19 cellular contexts compared by ENCODE assay signal in the genomic region with DNA sequence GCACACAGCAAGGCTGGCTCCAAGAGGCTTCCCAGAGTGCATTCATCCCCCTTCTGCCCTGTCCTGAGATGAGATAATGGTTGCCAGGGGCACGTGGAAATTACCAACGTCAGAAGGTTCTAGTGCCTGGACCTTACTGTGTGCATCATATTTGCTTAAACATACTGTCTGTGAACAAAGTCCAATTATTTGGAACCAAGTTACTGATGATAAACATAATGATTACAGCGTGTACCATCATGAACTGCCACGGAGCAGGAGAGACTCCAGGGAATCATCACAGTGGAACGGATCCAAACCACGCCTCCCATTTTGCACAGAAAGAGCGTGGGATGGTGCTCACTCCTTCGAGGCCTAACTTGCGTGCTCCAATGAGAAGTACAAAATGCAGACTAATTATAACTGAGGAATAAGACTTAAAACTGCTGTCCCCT.
A peak's percentile ranks its signal among the peaks of the same experiment; 100 is the strongest.
DNase-seq lines count a peak whose midpoint lies in the region; ATAC-seq, FAIRE-seq and TF ChIP-seq lines count a peak whose summit lies in the region.
"Had no signal": no experiment of that assay in that cellular context is flagged by ENCODE, and none has a peak within 500 bp of the region (broad histone marks: within the 10 kb centered on the region; RNA-seq: fewer than 3 reads in every experiment).

No MANE protein-coding gene starts in this region.

- no peak for ATAC-seq in HepG2
- ATAC-seq in activated T-cell treated with anti-CD3 and anti-CD28 coated beads, Interleukin-2, amount 50 U/mL, for 72 hours (replicated peaks in 1 of 2): no peak
- ATAC-seq: foreskin keratinocyte had no signal

- peaks cover 20% of the 10 kb centered on the region for H3K4me1 Mint-ChIP-seq in activated T-cell treated with anti-CD3 and anti-CD28 coated beads, Interleukin-2, amount 50 U/mL, for 72 hours (ENCODE audit: low read depth)
- H3K4me1 Mint-ChIP-seq: neural crest cell had no signal

- WGBS in liver: 27% methylated on average over 9 of the region's 9 CpGs
- 38% methylated on average over 9 of the region's 9 CpGs for WGBS in HepG2 (ENCODE audit: low lambda C conversion rate)

- H3K27ac Mint-ChIP-seq in activated T-cell treated with anti-CD3 and anti-CD28 coated beads, Interleukin-2, amount 50 U/mL, for 72 hours: no peak overlapping the region

- H3K27me3 Mint-ChIP-seq in activated T-cell treated with anti-CD3 and anti-CD28 coated beads, Interleukin-2, amount 50 U/mL, for 72 hours (ENCODE audit: low read depth): no peaks in the 10 kb centered on the region

- TF ChIP-seq CTCF in liver (IDR thresholded peaks at IDR 0.05; ENCODE audit: low read depth, low read length, missing input control) (no peak), HepG2 (CRISPR knock-in tag; IDR thresholded peaks at IDR 0.05) (no peak), uterus (IDR thresholded peaks at IDR 0.05) (no peak)

- POLR2A ChIA-PET in HepG2 (lab: Yijun Ruan, JAX): no interaction called here

- H3K9ac ChIP-seq in liver (ENCODE audit: low read depth in 1 of 2, low read length in 2 of 2) (peak overlapping the region in 1 of 2 donors; percentile 2), HepG2 (ENCODE audit: insufficient read depth, low read depth, low read length) (no peak overlapping the region), muscle layer of colon (ENCODE audit: low read length) (no peak overlapping the region)
- H3K9ac ChIP-seq: SK-N-SH had no signal

- DNase-seq in HepG2 (ENCODE audit: low spot score) (no peak), head of caudate nucleus (peak in 39 of 42 donors; percentile 19 to 83 (median 56)), uterus (peak; percentile 36 to 59), NOMO-1 treated with DMSO at 0.1 percent for 48 hours (lab: John Stamatoyannopoulos, UW; ENCODE audit: unreplicated experiment) (no peak), NCI-H1048 (lab: John Stamatoyannopoulos, UW) (no peak)
- DNase-seq in activated T-cell treated with anti-CD3 and anti-CD28 coated beads, Interleukin-2, amount 50 U/mL, for 72 hours: no peak
- DNase-seq: activated CD4-positive, CD25-positive, alpha-beta regulatory T cell treated with anti-CD3 and anti-CD28 coated beads, Interleukin-2, amount 50 U/mL, for 72 hours; activated gamma-delta T cell; mammary epithelial cell; NCI-H1930; NCI-H524 treated with DMSO at 0.1 percent for 48 hours; Peyer's patch; SK-N-SH; T-helper 9 cell had no signal

- no peak for TF ChIP-seq EP300 in HepG2 (IDR thresholded peaks at IDR 0.05; ENCODE audit: low read depth in 2 of 2, low read length in 2 of 2)
- no peak for TF ChIP-seq EP300 in HepG2 (CRISPR knock-in tag; IDR thresholded peaks at IDR 0.05; ENCODE audit: borderline replicate concordance)

- CTCF ChIA-PET in HepG2 (lab: Yijun Ruan, JAX; ENCODE audit: low intra/inter-chr PET ratio, low total read pairs): no interaction called here

- H3K36me3 ChIP-seq in liver (ENCODE audit: control insufficient read depth in 4 of 4, insufficient read depth in 3 of 4, low read depth in 1 of 4, low read length in 3 of 4) (no peaks in the 10 kb centered on the region), HepG2 (replicated peaks in 1 of 2; ENCODE audit: control insufficient read depth in 1 of 2, insufficient read depth in 2 of 2, low read length in 2 of 2) (no peaks in the 10 kb centered on the region), muscle layer of colon (ENCODE audit: insufficient read depth, low read length) (no peaks in the 10 kb centered on the region), uterus (no peaks in the 10 kb centered on the region)
- H3K36me3 ChIP-seq: Peyer's patch had no signal

- peaks cover 0 to 2% of the 10 kb centered on the region in 2 donors for H3K9me3 Mint-ChIP-seq in activated T-cell treated with anti-CD3 and anti-CD28 coated beads, Interleukin-2, amount 50 U/mL, for 72 hours

- peaks cover 3 to 20% (median 8%) of the 10 kb centered on the region in 4 donors for H3K4me1 ChIP-seq in liver (ENCODE audit: control insufficient read depth in 4 of 4, insufficient read depth in 4 of 4, low read length in 3 of 4)
- H3K4me1 ChIP-seq in HepG2 (ENCODE audit: insufficient read depth, low read length): no peaks in the 10 kb centered on the region
- peaks cover 11% of the 10 kb centered on the region for H3K4me1 ChIP-seq in muscle layer of colon (ENCODE audit: insufficient read depth, low read length)
- H3K4me1 ChIP-seq in uterus: peaks cover 6 to 7% of the 10 kb centered on the region in 2 donors
- H3K4me1 ChIP-seq: foreskin keratinocyte had no signal

- no peak for FAIRE-seq in HepG2 (lab: Jason Lieb, UNC)
- FAIRE-seq: HTR-8/SVneo had no signal

- H3K27ac ChIP-seq in liver (ENCODE audit: low read depth in 1 of 2, low read length in 2 of 2) (peak overlapping the region; percentile 63 to 87), HepG2 (ENCODE audit: extremely low read length, insufficient read depth, low read length) (no peak overlapping the region), muscle layer of colon (ENCODE audit: low read depth, low read length) (peak overlapping the region; percentile 48), uterus (no peak overlapping the region)
- H3K27ac ChIP-seq: foreskin keratinocyte had no signal

- no peak overlapping the region for H3K4me2 ChIP-seq in HepG2 (ENCODE audit: low read depth, low read length)
- H3K4me2 ChIP-seq: SK-N-SH had no signal

- intact Hi-C loops in HepG2 (cut with micrococcal nuclease; ENCODE audit: unreplicated experiment) (no loop called here), head of caudate nucleus (cut with DNase I) (no loop called here), uterus (cut with DNase I; ENCODE audit: low total_unique reads) (no loop called here)

- no TSS peak for BruUV-seq in HepG2 (replicated peaks; lab: Mats Ljungman, UMichigan)

- TF ChIP-seq RAD21 in liver (IDR thresholded peaks at IDR 0.05) (peak; percentile 54 to 63), HepG2 (CRISPR knock-in tag; IDR thresholded peaks at IDR 0.05) (no peak)

- no peaks in the 10 kb centered on the region for H4K20me1 ChIP-seq in HepG2 (ENCODE audit: insufficient read depth, low read length)

- H3K4me3 ChIP-seq in liver (ENCODE audit: low read depth in 1 of 3, low read length in 3 of 3) (no peak overlapping the region), HepG2 (replicated peaks in 1 of 3; ENCODE audit: insufficient read depth in 1 of 3, low read depth in 2 of 3, low read length in 3 of 3) (no peak overlapping the region), muscle layer of colon (ENCODE audit: low read depth in 1 of 2, low read length in 2 of 2) (no peak overlapping the region), uterus (no peak overlapping the region)
- H3K4me3 ChIP-seq: Peyer's patch had no signal

- H3K4me3 Mint-ChIP-seq in activated T-cell treated with anti-CD3 and anti-CD28 coated beads, Interleukin-2, amount 50 U/mL, for 72 hours: no peak overlapping the region
- H3K4me3 Mint-ChIP-seq: neural crest cell had no signal

- H3K9me3 ChIP-seq in liver (ENCODE audit: control insufficient read depth in 4 of 4, low read length in 3 of 4): no peaks in the 10 kb centered on the region
- no peaks in the 10 kb centered on the region for H3K9me3 ChIP-seq in HepG2 (ENCODE audit: low read length)
- no peaks in the 10 kb centered on the region for H3K9me3 ChIP-seq in muscle layer of colon (ENCODE audit: low read length)
- H3K9me3 ChIP-seq in uterus: no peaks in the 10 kb centered on the region
- H3K9me3 ChIP-seq: Peyer's patch, SK-N-SH had no signal

- in situ Hi-C loops in HepG2 (cut with HindIII; ENCODE audit: extremely low pct_ligation_motif_present, low pct_unique_long_range_greater_than_20kb): no loop called here

- no peak for TF ChIP-seq POLR2A in HepG2 (IDR thresholded peaks at IDR 0.05; ENCODE audit: insufficient read depth in 1 of 2, low read depth in 2 of 2, low read length in 2 of 2)
- TF ChIP-seq POLR2A in uterus (IDR thresholded peaks at IDR 0.05): no peak

- H2AFZ ChIP-seq in HepG2 (ENCODE audit: low read length): no peak overlapping the region

- H3K36me3 Mint-ChIP-seq in activated T-cell treated with anti-CD3 and anti-CD28 coated beads, Interleukin-2, amount 50 U/mL, for 72 hours (ENCODE audit: insufficient read depth in 2 of 2): no peaks in the 10 kb centered on the region

- H3K27me3 ChIP-seq in liver (ENCODE audit: control insufficient read depth in 4 of 4, insufficient read depth in 4 of 4, low read length in 3 of 4) (no peaks in the 10 kb centered on the region), HepG2 (ENCODE audit: control insufficient read depth in 1 of 2, insufficient read depth in 2 of 2, low read length in 2 of 2) (no peaks in the 10 kb centered on the region; a peak in 1 of 5 replicates), muscle layer of colon (ENCODE audit: control insufficient read depth in 1 of 2, insufficient read depth in 2 of 2, low read length in 2 of 2) (no peaks in the 10 kb centered on the region), uterus (no peaks in the 10 kb centered on the region)
- H3K27me3 ChIP-seq: Peyer's patch had no signal

- no peaks in the 10 kb centered on the region for H3K79me2 ChIP-seq in HepG2 (ENCODE audit: insufficient read depth, low read length)

TF ChIP-seq in liver, 16 proteins besides CTCF, POLR2A, EP300 and RAD21 (continues in another document):
- TF ChIP-seq HNF4A (conservative IDR thresholded peaks at IDR 0.05) (peak; percentile 91 to 95), NR2F2 (IDR thresholded peaks at IDR 0.05) (no peak), YY1 (IDR thresholded peaks at IDR 0.05) (peak; percentile 93), FOXA1 (IDR thresholded peaks at IDR 0.05) (peak; percentile 75), HNF4G (IDR thresholded peaks at IDR 0.05) (peak; percentile 60), JUND (IDR thresholded peaks at IDR 0.05) (peak; percentile 58 to 74), FOXA2 (IDR thresholded peaks at IDR 0.05) (peak; percentile 80), RXRA (IDR thresholded peaks at IDR 0.05) (peak; percentile 82 to 92)
- TF ChIP-seq, protein P1, sequence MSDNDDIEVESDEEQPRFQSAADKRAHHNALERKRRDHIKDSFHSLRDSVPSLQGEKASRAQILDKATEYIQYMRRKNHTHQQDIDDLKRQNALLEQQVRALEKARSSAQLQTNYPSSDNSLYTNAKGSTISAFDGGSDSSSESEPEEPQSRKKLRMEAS (IDR thresholded peaks at IDR 0.05): peak; percentile 98

TF ChIP-seq in HepG2, 621 proteins besides CTCF, POLR2A, EP300 and RAD21 (continues in another document):
- no peak for TF ChIP-seq ZNF333 (CRISPR knock-in tag; IDR thresholded peaks at IDR 0.05; ENCODE audit: borderline replicate concordance)
- no peak for TF ChIP-seq HIVEP1 (CRISPR knock-in tag; IDR thresholded peaks at IDR 0.05)
- no peak for TF ChIP-seq CBX1 (IDR thresholded peaks at IDR 0.05; ENCODE audit: low read depth)
- no peak for TF ChIP-seq PPARG (CRISPR knock-in tag; conservative IDR thresholded peaks at IDR 0.05)
- TF ChIP-seq TAF15 (IDR thresholded peaks at IDR 0.05; ENCODE audit: low read depth, low read length, poor library complexity, severe bottlenecking): no peak
- no peak for TF ChIP-seq ZNF12 (CRISPR knock-in tag; IDR thresholded peaks at IDR 0.05)

Comparison
In these comparisons a context has a peak if more than half of its experiments do, and no peak if none do; other contexts are left out.
1. H3K27ac ChIP-seq: peak in liver (2 of 2) and muscle layer of colon (single experiment); none in HepG2 (single experiment) and uterus (0 of 2).
2. DNase-seq: peak in head of caudate nucleus (39 of 42) and uterus (2 of 2); none in HepG2 (single experiment), activated T-cell treated with anti-CD3 and anti-CD28 coated beads, Interleukin-2, amount 50 U/mL, for 72 hours (0 of 2), NOMO-1 treated with DMSO at 0.1 percent for 48 hours (single experiment) and NCI-H1048 (single experiment).